Comparison of ENCODE assay signal across 29 cellular contexts in the genomic region with DNA sequence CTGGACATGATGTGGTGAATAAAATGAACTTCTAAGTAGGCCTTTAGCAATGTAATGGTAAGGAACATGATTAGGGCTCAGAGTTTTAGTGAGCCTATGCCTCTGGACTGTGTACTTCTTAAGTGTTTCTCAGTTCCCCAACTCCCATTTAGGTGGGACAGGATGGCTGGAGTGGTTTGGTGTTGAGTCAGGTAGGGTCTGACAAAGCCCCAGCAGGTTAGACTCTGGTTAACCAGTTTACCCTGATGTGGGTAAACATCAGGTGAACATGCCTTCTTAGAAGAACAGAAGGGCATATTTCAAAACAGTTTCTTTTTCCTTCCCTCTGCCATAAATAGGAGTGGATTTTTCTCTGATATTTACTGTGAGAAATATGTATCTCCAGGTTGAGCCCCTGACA.
"Had no signal": no experiment of that assay in that cellular context is flagged by ENCODE, and none has a peak within 500 bp of the region (broad histone marks: within the 10 kb centered on the region; RNA-seq: fewer than 3 reads in every experiment).

No MANE protein-coding gene starts in this region.

- H2AFZ ChIP-seq: parathyroid adenoma had no signal

- H3K4me2 ChIP-seq: smooth muscle cell had no signal

- H3K4me1 Mint-ChIP-seq: naive thymus-derived CD4-positive, alpha-beta T cell; natural killer cell; nephron; stimulated activated effector memory CD8-positive, alpha-beta T cell treated with anti-CD3 and anti-CD28 coated beads, Interleukin-12 subunit alpha, Interleukin-12 subunit beta, amount 100 ng/mL, for 72 hours; stimulated activated naive B cell treated with anti-CD40 and anti-IgM and Interleukin-4, amounts not matched to agents 10 μg/mL and 1 μg/mL and 100 μg/mL, for 72 hours had no signal

- H3K9me3 Mint-ChIP-seq: nephron; stimulated activated naive B cell treated with anti-CD40 and anti-IgM and Interleukin-4, amounts not matched to agents 10 μg/mL and 1 μg/mL and 100 μg/mL, for 72 hours; stimulated activated naive CD8-positive, alpha-beta T cell treated with anti-CD3 and anti-CD28 coated beads, Interleukin-15, Interleukin-2, amounts not matched to agents 100 ng/mL and 50 ng/mL, for 24 hours; type B pancreatic cell had no signal

- H3K27me3 ChIP-seq: ovary, right lobe of liver, spleen, stomach, thyroid gland, tibial nerve, upper lobe of right lung, uterus had no signal

- H3K36me3 ChIP-seq: ovary, right lobe of liver, spleen, stomach, thoracic aorta, thyroid gland, tibial nerve, upper lobe of right lung, uterus had no signal

- ATAC-seq: naive thymus-derived CD4-positive, alpha-beta T cell; natural killer cell; psoas muscle; right cardiac atrium; right lobe of liver; stimulated activated effector memory CD8-positive, alpha-beta T cell treated with anti-CD3 and anti-CD28 coated beads, Interleukin-12 subunit alpha, Interleukin-12 subunit beta, amount 100 ng/mL, for 72 hours; stimulated activated naive B cell treated with anti-CD40 and anti-IgM and Interleukin-4, amounts not matched to agents 10 μg/mL and 1 μg/mL and 100 μg/mL, for 72 hours; upper lobe of right lung had no signal

- H3K79me2 ChIP-seq: parathyroid adenoma had no signal

- H3K36me3 Mint-ChIP-seq: naive thymus-derived CD4-positive, alpha-beta T cell; natural killer cell; stimulated activated effector memory CD8-positive, alpha-beta T cell treated with anti-CD3 and anti-CD28 coated beads, Interleukin-12 subunit alpha, Interleukin-12 subunit beta, amount 100 ng/mL, for 72 hours; stimulated activated naive B cell treated with anti-CD40 and anti-IgM and Interleukin-4, amounts not matched to agents 10 μg/mL and 1 μg/mL and 100 μg/mL, for 72 hours; type B pancreatic cell had no signal

- H3K27me3 Mint-ChIP-seq: naive thymus-derived CD4-positive, alpha-beta T cell; progenitor cell of endocrine pancreas; stimulated activated naive B cell treated with anti-CD40 and anti-IgM and Interleukin-4, amounts not matched to agents 10 μg/mL and 1 μg/mL and 100 μg/mL, for 72 hours; stimulated activated naive CD8-positive, alpha-beta T cell treated with anti-CD3 and anti-CD28 coated beads, Interleukin-15, Interleukin-2, amounts not matched to agents 100 ng/mL and 50 ng/mL, for 24 hours; type B pancreatic cell had no signal

- H3K4me1 ChIP-seq: parathyroid adenoma, psoas muscle, right lobe of liver, spleen, stomach, thyroid gland, tibial nerve, upper lobe of right lung, uterus had no signal

- H3K9me3 ChIP-seq: ovary, psoas muscle, right lobe of liver, spleen, stomach, thoracic aorta, thyroid gland, tibial nerve, upper lobe of right lung, uterus had no signal

- H3K27ac Mint-ChIP-seq: naive thymus-derived CD4-positive, alpha-beta T cell; natural killer cell; nephron; progenitor cell of endocrine pancreas; stimulated activated effector memory CD8-positive, alpha-beta T cell treated with anti-CD3 and anti-CD28 coated beads, Interleukin-12 subunit alpha, Interleukin-12 subunit beta, amount 100 ng/mL, for 72 hours; stimulated activated naive B cell treated with anti-CD40 and anti-IgM and Interleukin-4, amounts not matched to agents 10 μg/mL and 1 μg/mL and 100 μg/mL, for 72 hours; stimulated activated naive CD8-positive, alpha-beta T cell treated with anti-CD3 and anti-CD28 coated beads, Interleukin-15, Interleukin-2, amounts not matched to agents 100 ng/mL and 50 ng/mL, for 24 hours; type B pancreatic cell had no signal

- DNase-seq: naive thymus-derived CD4-positive, alpha-beta T cell; natural killer cell; occipital lobe; ovary; posterior cingulate gyrus; psoas muscle; right cardiac atrium; right lobe of liver; spleen; stimulated activated CD4-positive, alpha-beta T cell treated with anti-CD3 and anti-CD28 coated beads, Interleukin-15, amount 100 ng/mL, for 24 hours; stimulated activated CD4-positive, alpha-beta T cell treated with anti-CD3 and anti-CD28 coated beads, Interleukin-2, amount 100 ng/mL, for 24 hours; stimulated activated CD4-positive, alpha-beta T cell treated with anti-CD3 and anti-CD28 coated beads, Interleukin-2, amount 100 ng/mL, for 48 hours; stimulated activated CD4-positive, alpha-beta T cell treated with anti-CD3 and anti-CD28 coated beads, Interleukin-4, amount 100 ng/mL, for 24 hours; stimulated activated naive B cell treated with anti-CD40 and anti-IgM and Interleukin-4, amounts not matched to agents 10 μg/mL and 1 μg/mL and 100 μg/mL, for 72 hours; stimulated activated naive CD4-positive, alpha-beta T cell treated with Interleukin-2 at 50 U/mL for 16 hours; stomach; thyroid gland; uterus had no signal

- H3K27ac ChIP-seq: ovary, parathyroid adenoma, psoas muscle, right lobe of liver, skin epidermis, spleen, stomach, thoracic aorta, thyroid gland, tibial nerve, upper lobe of right lung, uterus had no signal

- H3K4me3 Mint-ChIP-seq: naive thymus-derived CD4-positive, alpha-beta T cell; natural killer cell; nephron; stimulated activated effector memory CD8-positive, alpha-beta T cell treated with anti-CD3 and anti-CD28 coated beads, Interleukin-12 subunit alpha, Interleukin-12 subunit beta, amount 100 ng/mL, for 72 hours; stimulated activated naive B cell treated with anti-CD40 and anti-IgM and Interleukin-4, amounts not matched to agents 10 μg/mL and 1 μg/mL and 100 μg/mL, for 72 hours; stimulated activated naive CD8-positive, alpha-beta T cell treated with anti-CD3 and anti-CD28 coated beads, Interleukin-15, Interleukin-2, amounts not matched to agents 100 ng/mL and 50 ng/mL, for 24 hours; type B pancreatic cell had no signal

- H3K9ac ChIP-seq: parathyroid adenoma had no signal

- H3K4me3 ChIP-seq: ovary, psoas muscle, right lobe of liver, skin epidermis, smooth muscle cell, spleen, stomach, thoracic aorta, thyroid gland, tibial nerve, upper lobe of right lung, uterus had no signal
